In genomic region chr5:53031695-53032096, GRCh38 we compare ENCODE assay signal across 9 cellular contexts. TPM values are rescaled to one million over a fixed set of nuclear protein-coding genes. Genes with fewer than 3 reads are reported as not detected.
A peak's percentile ranks its signal among the peaks of the same experiment; 100 is the strongest.
DNase-seq lines count a peak whose midpoint lies in the region; ATAC-seq and TF ChIP-seq lines count a peak whose summit lies in the region.
"Had no signal": no experiment of that assay in that cellular context is flagged by ENCODE, and none has a peak within 500 bp of the region (broad histone marks: within the 10 kb centered on the region; RNA-seq: fewer than 3 reads in every experiment).

No MANE protein-coding gene starts in this region.

- H3K4ac ChIP-seq in IMR-90 (ENCODE audit: low read depth, low read length) = peak overlapping the region; percentile 93

- peak overlapping the region; percentile 76 for H3K14ac ChIP-seq in IMR-90 (replicated peaks; ENCODE audit: low read depth, low read length)

- peak; percentile 80 for ATAC-seq in IMR-90 (ENCODE audit: low read depth)
- peak; percentile 74 to 86 for ATAC-seq in lower lobe of right lung
- ATAC-seq in HG02623 (IDR thresholded peaks at IDR 0.05; ENCODE audit: unreplicated experiment) = no peak

- no CpG with 5 or more reads among the region's 4 CpGs for WGBS in IMR-90 (ENCODE audit: extremely low coverage in 2 of 2, insufficient read length in 1 of 2), 2 experiments

- TF ChIP-seq CTCF in IMR-90 (conservative IDR thresholded peaks at IDR 0.05; ENCODE audit: low read depth, low read length) = no peak
- TF ChIP-seq CTCF in ascending aorta (IDR thresholded peaks at IDR 0.05) = no peak
- no peak for TF ChIP-seq CTCF in lower lobe of right lung (IDR thresholded peaks at IDR 0.05)

- DNase-seq in AG08395 (ENCODE audit: low spot score) = peak; percentile 29
- peak; percentile 98 for DNase-seq in IMR-90
- DNase-seq in ascending aorta (ENCODE audit: low spot score in 2 of 2) = no peak
- DNase-seq in lower lobe of right lung = no peak
- DNase-seq in NCI-H774 (lab: John Stamatoyannopoulos, UW) = no peak
- DNase-seq in NCI-H2171 treated with DMSO at 0.1 percent for 48 hours (lab: John Stamatoyannopoulos, UW) = no peak
- DNase-seq in NCI-H748 treated with DMSO at 0.1 percent for 48 hours (lab: John Stamatoyannopoulos, UW) = no peak
- DNase-seq: retina had no signal

- H3K9me1 ChIP-seq in IMR-90 (ENCODE audit: insufficient read depth, low read length) = peaks cover 14% of the 10 kb centered on the region

- H4K5ac ChIP-seq in IMR-90 (ENCODE audit: low read depth, low read length) = peak overlapping the region; percentile 28; the same call in 1 of the 2 replicates

- H3K27me3 ChIP-seq in IMR-90 (ENCODE audit: control insufficient read depth, insufficient read depth, low read length) (no peaks in the 10 kb centered on the region), ascending aorta (no peaks in the 10 kb centered on the region), lower lobe of right lung (ENCODE audit: low read depth) (no peaks in the 10 kb centered on the region)

- no peaks in the 10 kb centered on the region for H3K9me3 ChIP-seq in IMR-90 (ENCODE audit: control insufficient read depth, insufficient read depth, low read length)
- no peaks in the 10 kb centered on the region for H3K9me3 ChIP-seq in ascending aorta
- no peaks in the 10 kb centered on the region for H3K9me3 ChIP-seq in lower lobe of right lung

- CTCF ChIA-PET in IMR-90 (lab: Yijun Ruan, JAX) = interaction anchor here (1.6 kb wide), 1 partner anchor 83 kb away, joined by 4 read pairs; no protein-coding TSS in a partner anchor

- peak overlapping the region; percentile 74; the same call in 1 of the 2 replicates for H3K23ac ChIP-seq in IMR-90 (ENCODE audit: low read depth, low read length)

- H4K91ac ChIP-seq in IMR-90 (ENCODE audit: insufficient read depth, low read depth, low read length) = peak overlapping the region; percentile 84

- peak overlapping the region; percentile 82 for H2BK5ac ChIP-seq in IMR-90 (ENCODE audit: low read depth, low read length, poor library complexity, severe bottlenecking)

- H4K8ac ChIP-seq in IMR-90 (ENCODE audit: low read depth in 2 of 2, low read length in 2 of 2) = peak overlapping the region; percentile 85 to 92; a peak in 3 of 4 replicates

- H2BK20ac ChIP-seq in IMR-90 (ENCODE audit: low read depth, low read length) = peak overlapping the region; percentile 98

- in situ Hi-C loops in IMR-90 (cut with MboI; ENCODE audit: low sequenced_read_pairs) = no loop called here

- TF ChIP-seq RAD21 in IMR-90 (IDR thresholded peaks at IDR 0.05; ENCODE audit: low read length) = peak; percentile 10; the same call in 1 of the 2 replicates

- peak overlapping the region; percentile 35 for H3K9ac ChIP-seq in IMR-90 (ENCODE audit: low read depth, low read length)

- peak overlapping the region; percentile 99 for H2BK120ac ChIP-seq in IMR-90 (ENCODE audit: low read depth, low read length)

- peak overlapping the region; percentile 54; the same call in 1 of the 3 replicates for H2BK15ac ChIP-seq in IMR-90 (ENCODE audit: low read depth, low read length)

- H3K4me2 ChIP-seq in IMR-90 (ENCODE audit: low read depth, low read length) = peak overlapping the region; percentile 51

- peak overlapping the region; percentile 80 for H3K27ac ChIP-seq in IMR-90 (ENCODE audit: insufficient read depth, low read length)
- H3K27ac ChIP-seq in ascending aorta = peak overlapping the region; percentile 32 to 47
- H3K27ac ChIP-seq in lower lobe of right lung = peak overlapping the region; percentile 64

- peak overlapping the region; percentile 98 for H3K56ac ChIP-seq in IMR-90 (ENCODE audit: extremely low read depth, insufficient read depth, low read length)

- H2AFZ ChIP-seq in IMR-90 (replicated peaks; ENCODE audit: low read length, poor library complexity) = peak overlapping the region; percentile 35

- H3K18ac ChIP-seq in IMR-90 (ENCODE audit: low read depth, low read length) = peak overlapping the region; percentile 96

- H3K36me3 ChIP-seq in IMR-90 (ENCODE audit: control insufficient read depth, insufficient read depth, low read length) = peaks cover 3% of the 10 kb centered on the region; the same call in 1 of the 2 replicates
- no peaks in the 10 kb centered on the region for H3K36me3 ChIP-seq in ascending aorta
- no peaks in the 10 kb centered on the region for H3K36me3 ChIP-seq in lower lobe of right lung

- BruUV-seq in IMR-90 (replicated peaks; lab: Mats Ljungman, UMichigan) = no TSS peak

- intact Hi-C loops in IMR-90 (cut with micrococcal nuclease) = no loop called here
- intact Hi-C loops in ascending aorta (cut with DNase I) = no loop called here
- intact Hi-C loops in lower lobe of right lung (cut with DNase I) = no loop called here

- POLR2A ChIA-PET in IMR-90 (lab: Charles Lee; ENCODE audit: unreplicated experiment) = interaction anchor here (1.0 to 1.3 kb wide), 2 partner anchors 8 to 42 kb away, joined by 3 read pairs; partner anchors contain the start of gene ITGA2

- no peaks in the 10 kb centered on the region for H4K20me1 ChIP-seq in IMR-90 (ENCODE audit: insufficient read depth, low read length)

- H3K4me3 ChIP-seq in IMR-90 (ENCODE audit: insufficient read depth, low read depth, low read length) = no peak overlapping the region
- H3K4me3 ChIP-seq in ascending aorta = no peak overlapping the region
- no peak overlapping the region for H3K4me3 ChIP-seq in lower lobe of right lung

- H2AK5ac ChIP-seq in IMR-90 (ENCODE audit: low read depth, low read length) = peak overlapping the region; percentile 67

- H3K79me1 ChIP-seq in IMR-90 (ENCODE audit: low read depth in 1 of 2, low read length in 2 of 2) = peaks cover 18 to 68% of the 10 kb centered on the region in 2 experiments

- no peak; the same call in 1 of the 2 replicates for TF ChIP-seq POLR2A in IMR-90 (IDR thresholded peaks at IDR 0.05; ENCODE audit: low read depth, low read length)

- dilution Hi-C loops in IMR-90 (cut with HindIII; ENCODE audit: low sequenced_read_pairs, unreplicated experiment) = no loop called here

- peak overlapping the region; percentile 71 for H2AK9ac ChIP-seq in IMR-90 (replicated peaks; ENCODE audit: low read depth, low read length, poor library complexity)

- H3K4me1 ChIP-seq in IMR-90 (ENCODE audit: control insufficient read depth, insufficient read depth, low read length) (peaks cover 24% of the 10 kb centered on the region), ascending aorta (peaks cover 0 to 5% of the 10 kb centered on the region in 2 donors), lower lobe of right lung (peaks cover 36% of the 10 kb centered on the region)

TF ChIP-seq in IMR-90, 13 proteins besides CTCF, POLR2A, EP300 and RAD21:
- TF ChIP-seq MAZ (IDR thresholded peaks at IDR 0.05; ENCODE audit: borderline replicate concordance, low read depth, low read length) = 0 out of 2 replicates have a peak, but pooled peaks have one; percentile 21
- TF ChIP-seq CEBPB (IDR thresholded peaks at IDR 0.05; ENCODE audit: low read depth, low read length) = peak; percentile 99
- peak; percentile 41; the same call in 1 of the 2 replicates for TF ChIP-seq FOS (IDR thresholded peaks at IDR 0.05; ENCODE audit: low read depth, low read length)
- peak; percentile 47 for TF ChIP-seq RCOR1 (IDR thresholded peaks at IDR 0.05; ENCODE audit: insufficient replicate concordance, low read length)
- no peak for TF ChIP-seq CHD1 (IDR thresholded peaks at IDR 0.05; ENCODE audit: low read depth, low read length)
- peak; percentile 37; the same call in 1 of the 2 replicates for TF ChIP-seq BHLHE40 (IDR thresholded peaks at IDR 0.05; ENCODE audit: low read depth, low read length)
- TF ChIP-seq NFE2L2 (IDR thresholded peaks at IDR 0.05; ENCODE audit: low read depth, low read length) = 0 out of 2 replicates have a peak, but pooled peaks have one; percentile 19
- TF ChIP-seq MXI1 (IDR thresholded peaks at IDR 0.05; ENCODE audit: borderline replicate concordance, low read depth, low read length) = no peak

RNA-seq across cellular contexts. Expression of gene ITGA2, which starts 42.5 kb away (rescaled TPM):
- total RNA-seq in IMR-90 (2012; rRNA removed) (83.6 and 93.4 TPM in 2 replicates), ascending aorta (3.2 TPM), lower lobe of right lung (7.4 TPM)
- 20.4 and 23.3 TPM in 2 replicates for polyA plus RNA-seq in IMR-90 (2012; rRNA removed)
- 3.8 and 6.3 TPM in 2 replicates for polyA plus RNA-seq in IMR-90 (2012; cell fraction: cytosol; rRNA removed)
- polyA plus RNA-seq in IMR-90 (2012; cell fraction: nucleus; rRNA removed; ENCODE audit: low replicate concordance) = 2.9 and 17.7 TPM in 2 replicates

Comparison
In these comparisons a context has a peak if more than half of its experiments do, and no peak if none do; other contexts are left out.
1. DNase-seq: peak in AG08395 (single experiment) and IMR-90 (single experiment); none in ascending aorta (0 of 2), lower lobe of right lung (single experiment), NCI-H774 (single experiment), NCI-H2171 treated with DMSO at 0.1 percent for 48 hours (single experiment) and NCI-H748 treated with DMSO at 0.1 percent for 48 hours (single experiment).
2. RNA of gene ITGA2, which starts 42.5 kb away (total RNA-seq): 83.6 to 93.4 TPM in IMR-90; 7.4 TPM in lower lobe of right lung (single experiment) and 3.2 TPM in ascending aorta (single experiment); every median in the first group is over 10 times any median in the second.
3. Peak in every context shown above with its lines, with median percentiles within 50 percentile points of each other: H3K27ac ChIP-seq.